In genomic region chr10:120644549-120645410, GRCh38 we compare ENCODE assay signal across 1 cellular context.
TF ChIP-seq lines count a peak whose summit lies in the region.

No MANE protein-coding gene starts in this region.

TF ChIP-seq in H1, 55 proteins besides CTCF, POLR2A, EP300 and RAD21 (continued from another document):
- TF ChIP-seq ATF2 (IDR thresholded peaks at IDR 0.05; ENCODE audit: low read length) (no peak), SAP30 (IDR thresholded peaks at IDR 0.05; ENCODE audit: insufficient read depth, insufficient replicate concordance, low read length) (no peak), RXRA (IDR thresholded peaks at IDR 0.05; ENCODE audit: insufficient read depth, low read depth, low read length) (no peak), MAFK (IDR thresholded peaks at IDR 0.05; ENCODE audit: low read depth, low read length) (no peak), JUN (IDR thresholded peaks at IDR 0.05; ENCODE audit: low read depth, low read length) (no peak), FOSL1 (IDR thresholded peaks at IDR 0.05; ENCODE audit: insufficient read depth, low read depth, low read length) (no peak)
- TF ChIP-seq, protein P1, sequence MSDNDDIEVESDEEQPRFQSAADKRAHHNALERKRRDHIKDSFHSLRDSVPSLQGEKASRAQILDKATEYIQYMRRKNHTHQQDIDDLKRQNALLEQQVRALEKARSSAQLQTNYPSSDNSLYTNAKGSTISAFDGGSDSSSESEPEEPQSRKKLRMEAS (IDR thresholded peaks at IDR 0.05): no peak
TF ChIP-seq in H1: peak in this region for 0.
